ENCODE assay signal across 8 cellular contexts in genomic region chr12:68932701-68933563, GRCh38. TPM values are rescaled to one million over a fixed set of nuclear protein-coding genes. Genes with fewer than 3 reads are reported as not detected.
DNase-seq lines count a peak whose midpoint lies in the region; ATAC-seq and TF ChIP-seq lines count a peak whose summit lies in the region.

Gene CPM, minus strand, starts transcription at chr12:68933171. Its CDS starts 334 bp downstream, at chr12:68932837.

- H3K27me3 ChIP-seq in HUES48 (ENCODE audit: control insufficient read depth, insufficient read depth, low read length) (peaks cover 48% of the 10 kb centered on the region), right atrium auricular region (no peaks in the 10 kb centered on the region), prostate gland (replicated peaks; ENCODE audit: insufficient read depth) (no peaks in the 10 kb centered on the region), upper lobe of left lung (no peaks in the 10 kb centered on the region)

- H3K9me3 ChIP-seq in HUES48 (ENCODE audit: control insufficient read depth, insufficient read depth, low read length): no peaks in the 10 kb centered on the region
- no peaks in the 10 kb centered on the region for H3K9me3 ChIP-seq in right atrium auricular region
- no peaks in the 10 kb centered on the region for H3K9me3 ChIP-seq in prostate gland
- H3K9me3 ChIP-seq in upper lobe of left lung: no peaks in the 10 kb centered on the region

- no peak for TF ChIP-seq EP300 in upper lobe of left lung (IDR thresholded peaks at IDR 0.05)

- H3K36me3 ChIP-seq in HUES48 (ENCODE audit: control insufficient read depth, insufficient read depth, low read length) (no peaks in the 10 kb centered on the region), right atrium auricular region (no peaks in the 10 kb centered on the region), prostate gland (no peaks in the 10 kb centered on the region), upper lobe of left lung (no peaks in the 10 kb centered on the region)

- ATAC-seq in GM21367 (IDR thresholded peaks at IDR 0.05; ENCODE audit: unreplicated experiment) (peak; percentile 95), upper lobe of left lung (ENCODE audit: low FRiP score in 2 of 2) (peak; percentile 97 to 98)

- peak; percentile 89 for DNase-seq in D341Med (ENCODE audit: low spot score)
- peak; percentile 58 for DNase-seq in T follicular helper cell (ENCODE audit: low read depth)
- peak; percentile 62 for DNase-seq in right atrium auricular region (ENCODE audit: low spot score)
- DNase-seq in prostate gland (ENCODE audit: low spot score): peak; percentile 75
- DNase-seq in upper lobe of left lung: peak; percentile 91 to 96

- H3K4me1 ChIP-seq in HUES48 (ENCODE audit: control insufficient read depth, insufficient read depth, low read length) (peaks cover 7% of the 10 kb centered on the region; the same call in 1 of the 2 replicates), right atrium auricular region (peaks cover 0 to 14% of the 10 kb centered on the region in 2 donors), prostate gland (replicated peaks) (no peaks in the 10 kb centered on the region), upper lobe of left lung (peaks cover 7 to 13% (median 10%) of the 10 kb centered on the region in 4 donors)

- TF ChIP-seq POLR2A in prostate gland (IDR thresholded peaks at IDR 0.05) (peak; percentile 89), upper lobe of left lung (IDR thresholded peaks at IDR 0.05) (peak in 3 of 4 donors; percentile 90 to 99 (median 99))

- no peak within 1 kb of the TSS for H3K9ac ChIP-seq in HUES48 (ENCODE audit: low read depth, low read length)

- no peak for TF ChIP-seq CTCF in right atrium auricular region (IDR thresholded peaks at IDR 0.05)
- TF ChIP-seq CTCF in prostate gland (IDR thresholded peaks at IDR 0.05): peak in 2 of 4 experiments; percentile 10 to 14
- peak in 1 of 6 experiments; percentile 15 for TF ChIP-seq CTCF in upper lobe of left lung (IDR thresholded peaks at IDR 0.05)

- no peak within 1 kb of the TSS for H3K27ac ChIP-seq in HUES48 (ENCODE audit: low read depth, low read length)
- no peak within 1 kb of the TSS for H3K27ac ChIP-seq in adipose tissue (ENCODE audit: low read depth, low read length)
- peak within 1 kb of the TSS; percentile 56 to 57 for H3K27ac ChIP-seq in right atrium auricular region
- peak within 1 kb of the TSS; percentile 28 to 67 for H3K27ac ChIP-seq in prostate gland
- peak within 1 kb of the TSS; percentile 86 for H3K27ac ChIP-seq in upper lobe of left lung

- H3K4me3 ChIP-seq in HUES48 (ENCODE audit: low read depth, low read length) (peak within 1 kb of the TSS; percentile 60), right atrium auricular region (peak within 1 kb of the TSS; percentile 53 to 65), prostate gland (peak within 1 kb of the TSS; percentile 47 to 60), upper lobe of left lung (peak within 1 kb of the TSS; percentile 75 to 89 (median 82))

- intact Hi-C loops in prostate gland (cut with DNase I): loop anchor here (5.0 kb wide), 1 partner anchor 134 kb away; no protein-coding TSS in a partner anchor

- WGBS in adipose tissue, 3 donors: 1 to 2% (median 1%) methylated on average over 71 to 79 of the region's 81 CpGs
- 3% methylated on average over 47 of the region's 81 CpGs for WGBS in prostate gland
- 0 to 2% methylated on average over 5 to 45 of the region's 81 CpGs for WGBS in upper lobe of left lung, 2 donors

RNA-seq across cellular contexts. Expression of gene CPM, which starts in this region (rescaled TPM):
- polyA plus RNA-seq in adipose tissue: 10 to 100 TPM; 10.7 to 81.3 (median 74.8) TPM
- total RNA-seq in right atrium auricular region (10 to 100 TPM; 19.8 to 21.9 TPM), prostate gland (10 to 100 TPM; 68.4 TPM), upper lobe of left lung (100 to 1,000 TPM; 143 to 393 (median 303) TPM)

Comparison
In these comparisons a context has a peak if more than half of its experiments do, and no peak if none do; other contexts are left out.
1. H3K27ac ChIP-seq: peak in right atrium auricular region (2 of 2), prostate gland (2 of 2) and upper lobe of left lung (4 of 4); none in HUES48 (single experiment) and adipose tissue (single experiment).
2. Peak in every context shown above with its lines, with median percentiles within 50 percentile points of each other: DNase-seq and H3K4me3 ChIP-seq.